1 cellular context compared by ENCODE assay signal in genomic region chr20:17612975-17613327, GRCh38.
TF ChIP-seq lines count a peak whose summit lies in the region.

No MANE protein-coding gene starts in this region.

TF ChIP-seq in IMR-90, 13 proteins besides CTCF, POLR2A, EP300 and RAD21:
- no peak for TF ChIP-seq CHD1 (IDR thresholded peaks at IDR 0.05; ENCODE audit: low read depth, low read length)
- TF ChIP-seq CEBPB (IDR thresholded peaks at IDR 0.05; ENCODE audit: low read depth, low read length) = no peak
- TF ChIP-seq ELK1 (IDR thresholded peaks at IDR 0.05; ENCODE audit: borderline replicate concordance, low read depth, low read length) = no peak
- no peak for TF ChIP-seq SMC3 (IDR thresholded peaks at IDR 0.05; ENCODE audit: low read depth, low read length)
